ENCODE assay signal across 8 cellular contexts in the genomic region with DNA sequence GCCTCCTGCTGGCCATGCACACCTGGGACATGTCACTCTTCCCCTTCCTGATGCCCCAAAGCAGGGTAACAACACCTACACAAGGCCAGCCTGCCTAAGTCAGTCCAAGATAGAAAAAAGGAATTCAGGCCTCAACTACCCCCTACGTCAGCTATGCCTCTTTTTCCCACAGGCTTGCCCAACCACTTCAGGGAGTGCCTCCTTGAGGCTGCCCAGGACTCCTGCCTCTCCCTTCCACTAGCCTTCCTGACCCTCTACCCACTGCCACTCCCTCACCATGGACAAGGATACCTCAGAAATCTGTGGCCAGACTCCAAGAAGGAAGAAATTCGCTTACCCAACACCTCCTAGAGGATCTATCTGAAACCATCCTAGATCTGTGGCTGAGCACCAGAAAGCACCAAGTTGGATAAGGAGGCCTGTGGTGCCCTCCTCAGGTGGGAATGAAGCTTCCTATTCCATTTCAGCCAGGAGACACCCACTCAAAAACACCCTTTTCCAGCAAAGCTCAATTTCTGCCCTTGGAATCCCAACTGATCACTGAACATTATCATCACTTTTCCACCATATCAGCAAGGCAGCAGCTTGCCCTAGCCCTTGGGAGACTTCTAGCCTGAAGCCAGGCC. TPM values are rescaled to one million over a fixed set of nuclear protein-coding genes. Genes with fewer than 3 reads are reported as not detected.
DNase-seq lines count a peak whose midpoint lies in the region; ATAC-seq and TF ChIP-seq lines count a peak whose summit lies in the region.

No MANE protein-coding gene starts in this region.

- intact Hi-C loops in A673 (cut with micrococcal nuclease; ENCODE audit: unreplicated experiment) = no loop called here

- TF ChIP-seq CTCF in A673 (conservative IDR thresholded peaks at IDR 0.05; ENCODE audit: low read depth, low read length) = 0 out of 2 replicates have a peak, but pooled peaks have one; percentile 24
- peak in 1 of 2 experiments; percentile 23 for TF ChIP-seq CTCF in brain (conservative IDR thresholded peaks at IDR 0.05)

- peak overlapping the region; percentile 93 to 99 (median 98) for H3K4me3 Mint-ChIP-seq in brain

- H3K27me3 Mint-ChIP-seq in brain = peaks cover 21% of the 10 kb centered on the region

- ATAC-seq in HG03159 (IDR thresholded peaks at IDR 0.05; ENCODE audit: unreplicated experiment) = no peak

- CTCF ChIA-PET in A673 (lab: Charles Lee) = no interaction called here
- CTCF ChIA-PET in HEK293T (lab: Yijun Ruan, JAX) = no interaction called here

- peaks cover 45% of the 10 kb centered on the region for H3K4me1 Mint-ChIP-seq in brain

- peaks cover 62% of the 10 kb centered on the region for H3K36me3 Mint-ChIP-seq in brain

- H3K4me3 ChIP-seq in A673 (ENCODE audit: low read depth, low read length, poor library complexity, severe bottlenecking) (peak overlapping the region; percentile 99), mesodermal cell (ENCODE audit: extremely low read depth, insufficient read depth, low read length, poor library complexity, severe bottlenecking) (peak overlapping the region; percentile 65)

- BruUV-seq in A673 (replicated peaks; lab: Mats Ljungman, UMichigan) = no TSS peak

- H3K9me3 Mint-ChIP-seq in brain = no peaks in the 10 kb centered on the region

- H3K27ac Mint-ChIP-seq in brain = peak overlapping the region; percentile 78 to 100 (median 100)

- H3K9me3 ChIP-seq in A673 (ENCODE audit: low read depth, low read length, poor library complexity, severe bottlenecking) = no peaks in the 10 kb centered on the region
- H3K9me3 ChIP-seq in mesodermal cell (ENCODE audit: control insufficient read depth, low read length) = no peaks in the 10 kb centered on the region

- POLR2A ChIA-PET in A673 (lab: Charles Lee; ENCODE audit: low non-redundant PET) (no interaction called here), HEK293T (lab: Yijun Ruan, JAX) (interaction anchor here (1.9 kb wide), 1 partner anchor 25 kb away, joined by 5 read pairs; no protein-coding TSS in a partner anchor)

- H3K36me3 ChIP-seq in A673 (ENCODE audit: insufficient read depth, low read length, poor library complexity, severe bottlenecking) = peaks cover 27% of the 10 kb centered on the region
- H3K36me3 ChIP-seq in mesodermal cell (ENCODE audit: control insufficient read depth, insufficient read depth, low read length) = peaks cover 39% of the 10 kb centered on the region

- H3K4me1 ChIP-seq in A673 (ENCODE audit: insufficient read depth, low read length, poor library complexity, severe bottlenecking) = peaks cover 8% of the 10 kb centered on the region
- peaks cover 10% of the 10 kb centered on the region for H3K4me1 ChIP-seq in mesodermal cell (ENCODE audit: control insufficient read depth, insufficient read depth, low read length, poor library complexity, severe bottlenecking)

- WGBS in mesodermal cell (ENCODE audit: insufficient coverage in 2 of 2), 2 experiments = no CpG with 5 or more reads among the region's 2 CpGs

- H3K27ac ChIP-seq in A673 (ENCODE audit: low read depth, low read length, poor library complexity, severe bottlenecking) = no peak overlapping the region
- no peak overlapping the region for H3K27ac ChIP-seq in mesodermal cell (ENCODE audit: low read depth, low read length, severe bottlenecking)
- no peak overlapping the region for H3K27ac ChIP-seq in substantia nigra (ENCODE audit: low read depth, low read length, poor library complexity, severe bottlenecking)

- DNase-seq in A673 (ENCODE audit: low spot score) (peak; percentile 12), HEK293T (ENCODE audit: extremely low spot score) (peak; percentile 31), dedifferentiated amniotic fluid mesenchymal stem cell (ENCODE audit: extremely low spot score) (no peak), substantia nigra (lab: John Stamatoyannopoulos, UW) (no peak)
- no peak for DNase-seq in stimulated activated CD4-positive, alpha-beta T cell treated with anti-CD3 and anti-CD28 coated beads, Interleukin-1b, Interleukin-23, amount 100 ng/mL, for 48 hours

- no peaks in the 10 kb centered on the region for H3K27me3 ChIP-seq in A673 (replicated peaks; ENCODE audit: insufficient read depth, low read depth, low read length, poor library complexity)

TF ChIP-seq in HEK293T, 16 proteins besides CTCF, POLR2A, EP300 and RAD21:
- no peak for TF ChIP-seq TARDBP (IDR thresholded peaks at IDR 0.05)
- TF ChIP-seq SP1 (IDR thresholded peaks at IDR 0.05) = no peak
- no peak for TF ChIP-seq HDGF (IDR thresholded peaks at IDR 0.05; ENCODE audit: borderline replicate concordance)
- no peak for TF ChIP-seq BHLHE40 (IDR thresholded peaks at IDR 0.05; ENCODE audit: borderline replicate concordance)
- no peak for TF ChIP-seq ARNT (IDR thresholded peaks at IDR 0.05)
- TF ChIP-seq, protein P1, sequence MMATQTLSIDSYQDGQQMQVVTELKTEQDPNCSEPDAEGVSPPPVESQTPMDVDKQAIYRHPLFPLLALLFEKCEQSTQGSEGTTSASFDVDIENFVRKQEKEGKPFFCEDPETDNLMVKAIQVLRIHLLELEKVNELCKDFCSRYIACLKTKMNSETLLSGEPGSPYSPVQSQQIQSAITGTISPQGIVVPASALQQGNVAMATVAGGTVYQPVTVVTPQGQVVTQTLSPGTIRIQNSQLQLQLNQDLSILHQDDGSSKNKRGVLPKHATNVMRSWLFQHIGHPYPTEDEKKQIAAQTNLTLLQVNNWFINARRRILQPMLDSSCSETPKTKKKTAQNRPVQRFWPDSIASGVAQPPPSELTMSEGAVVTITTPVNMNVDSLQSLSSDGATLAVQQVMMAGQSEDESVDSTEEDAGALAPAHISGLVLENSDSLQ (IDR thresholded peaks at IDR 0.05) = no peak
- no peak for TF ChIP-seq CTBP1 (IDR thresholded peaks at IDR 0.05; ENCODE audit: borderline replicate concordance)
- TF ChIP-seq ZNF384 (IDR thresholded peaks at IDR 0.05) = no peak
- no peak for TF ChIP-seq L3MBTL2 (conservative IDR thresholded peaks at IDR 0.05)
- no peak for TF ChIP-seq FOXM1 (IDR thresholded peaks at IDR 0.05; ENCODE audit: borderline replicate concordance)
- TF ChIP-seq LEF1 (IDR thresholded peaks at IDR 0.05; ENCODE audit: borderline replicate concordance) = no peak
- no peak for TF ChIP-seq ELF4 (IDR thresholded peaks at IDR 0.05)
- TF ChIP-seq NFRKB (IDR thresholded peaks at IDR 0.05) = no peak
- no peak for TF ChIP-seq SUZ12 (IDR thresholded peaks at IDR 0.05)
- TF ChIP-seq FOXA1 (IDR thresholded peaks at IDR 0.05) = no peak
- no peak for TF ChIP-seq FOXK2 (IDR thresholded peaks at IDR 0.05)

RNA-seq across cellular contexts. Expression of a gene that starts 1.8 kb away (rescaled TPM):
- 177 and 178 TPM in 2 replicates for total RNA-seq in A673 (2021)
- 54.7 TPM for polyA plus RNA-seq in brain (ENCODE audit: insufficient read depth, low read depth, low replicate concordance)
- polyA plus RNA-seq in mesodermal cell (2013, experiment 1 of 2) = 61.3 TPM
- polyA plus RNA-seq in mesodermal cell (2013, experiment 2 of 2) = 51.8 TPM

RNA-seq across cellular contexts. Expression of a gene that starts 58.2 kb away (rescaled TPM):
- 8.1 and 8.9 TPM in 2 replicates for total RNA-seq in A673 (2021)
- 17.8 TPM for polyA plus RNA-seq in brain (ENCODE audit: insufficient read depth, low read depth, low replicate concordance)
- 10.9 TPM for polyA plus RNA-seq in mesodermal cell (2013, experiment 1 of 2)
- polyA plus RNA-seq in mesodermal cell (2013, experiment 2 of 2) = 6.7 TPM

Comparison
In these comparisons a context has a peak if more than half of its experiments do, and no peak if none do; other contexts are left out.
1. DNase-seq: peak in A673 (single experiment) and HEK293T (single experiment); none in dedifferentiated amniotic fluid mesenchymal stem cell (single experiment), stimulated activated CD4-positive, alpha-beta T cell treated with anti-CD3 and anti-CD28 coated beads, Interleukin-1b, Interleukin-23, amount 100 ng/mL, for 48 hours (single experiment) and substantia nigra (0 of 49).